In the genomic region with DNA sequence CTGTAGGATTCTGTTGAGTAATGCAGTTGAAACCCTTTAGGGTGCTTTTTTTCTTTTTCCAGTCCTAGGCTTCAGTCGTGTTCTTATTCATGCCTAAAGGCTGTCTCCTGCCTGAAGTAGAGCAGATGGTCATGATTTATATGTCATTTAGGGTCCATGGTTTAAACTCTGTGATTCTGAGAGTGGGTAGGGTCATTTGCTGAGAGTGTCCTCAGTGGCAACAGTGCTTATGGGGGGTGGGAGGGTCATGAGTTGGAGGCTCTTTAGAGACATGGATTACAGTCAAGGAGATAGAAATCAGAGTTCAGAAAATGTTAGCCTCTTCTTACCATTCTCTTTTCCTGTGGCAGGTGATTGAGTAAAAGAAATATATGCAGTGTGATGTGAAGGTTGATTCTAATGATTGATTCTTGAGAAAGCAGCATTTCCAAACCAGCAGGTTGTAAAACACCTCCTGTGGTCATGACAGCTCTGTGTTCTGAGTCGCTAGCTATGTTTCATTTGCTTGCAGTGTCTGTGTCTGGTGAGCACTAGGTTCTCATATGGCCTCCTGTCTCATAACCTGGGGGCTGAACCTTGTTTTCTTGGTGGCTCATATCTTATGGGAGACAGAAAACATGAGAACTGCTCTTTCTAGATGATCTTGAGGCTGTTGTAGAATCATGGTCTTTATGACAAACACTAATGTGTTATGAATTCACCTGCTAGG, we compare ENCODE assay signal across 1 cellular context.
TF ChIP-seq lines count a peak whose summit lies in the region.

No MANE protein-coding gene starts in this region.

TF ChIP-seq in GM23338, 12 proteins besides CTCF, POLR2A, EP300 and RAD21 (continued from another document):
- TF ChIP-seq, protein P1, sequence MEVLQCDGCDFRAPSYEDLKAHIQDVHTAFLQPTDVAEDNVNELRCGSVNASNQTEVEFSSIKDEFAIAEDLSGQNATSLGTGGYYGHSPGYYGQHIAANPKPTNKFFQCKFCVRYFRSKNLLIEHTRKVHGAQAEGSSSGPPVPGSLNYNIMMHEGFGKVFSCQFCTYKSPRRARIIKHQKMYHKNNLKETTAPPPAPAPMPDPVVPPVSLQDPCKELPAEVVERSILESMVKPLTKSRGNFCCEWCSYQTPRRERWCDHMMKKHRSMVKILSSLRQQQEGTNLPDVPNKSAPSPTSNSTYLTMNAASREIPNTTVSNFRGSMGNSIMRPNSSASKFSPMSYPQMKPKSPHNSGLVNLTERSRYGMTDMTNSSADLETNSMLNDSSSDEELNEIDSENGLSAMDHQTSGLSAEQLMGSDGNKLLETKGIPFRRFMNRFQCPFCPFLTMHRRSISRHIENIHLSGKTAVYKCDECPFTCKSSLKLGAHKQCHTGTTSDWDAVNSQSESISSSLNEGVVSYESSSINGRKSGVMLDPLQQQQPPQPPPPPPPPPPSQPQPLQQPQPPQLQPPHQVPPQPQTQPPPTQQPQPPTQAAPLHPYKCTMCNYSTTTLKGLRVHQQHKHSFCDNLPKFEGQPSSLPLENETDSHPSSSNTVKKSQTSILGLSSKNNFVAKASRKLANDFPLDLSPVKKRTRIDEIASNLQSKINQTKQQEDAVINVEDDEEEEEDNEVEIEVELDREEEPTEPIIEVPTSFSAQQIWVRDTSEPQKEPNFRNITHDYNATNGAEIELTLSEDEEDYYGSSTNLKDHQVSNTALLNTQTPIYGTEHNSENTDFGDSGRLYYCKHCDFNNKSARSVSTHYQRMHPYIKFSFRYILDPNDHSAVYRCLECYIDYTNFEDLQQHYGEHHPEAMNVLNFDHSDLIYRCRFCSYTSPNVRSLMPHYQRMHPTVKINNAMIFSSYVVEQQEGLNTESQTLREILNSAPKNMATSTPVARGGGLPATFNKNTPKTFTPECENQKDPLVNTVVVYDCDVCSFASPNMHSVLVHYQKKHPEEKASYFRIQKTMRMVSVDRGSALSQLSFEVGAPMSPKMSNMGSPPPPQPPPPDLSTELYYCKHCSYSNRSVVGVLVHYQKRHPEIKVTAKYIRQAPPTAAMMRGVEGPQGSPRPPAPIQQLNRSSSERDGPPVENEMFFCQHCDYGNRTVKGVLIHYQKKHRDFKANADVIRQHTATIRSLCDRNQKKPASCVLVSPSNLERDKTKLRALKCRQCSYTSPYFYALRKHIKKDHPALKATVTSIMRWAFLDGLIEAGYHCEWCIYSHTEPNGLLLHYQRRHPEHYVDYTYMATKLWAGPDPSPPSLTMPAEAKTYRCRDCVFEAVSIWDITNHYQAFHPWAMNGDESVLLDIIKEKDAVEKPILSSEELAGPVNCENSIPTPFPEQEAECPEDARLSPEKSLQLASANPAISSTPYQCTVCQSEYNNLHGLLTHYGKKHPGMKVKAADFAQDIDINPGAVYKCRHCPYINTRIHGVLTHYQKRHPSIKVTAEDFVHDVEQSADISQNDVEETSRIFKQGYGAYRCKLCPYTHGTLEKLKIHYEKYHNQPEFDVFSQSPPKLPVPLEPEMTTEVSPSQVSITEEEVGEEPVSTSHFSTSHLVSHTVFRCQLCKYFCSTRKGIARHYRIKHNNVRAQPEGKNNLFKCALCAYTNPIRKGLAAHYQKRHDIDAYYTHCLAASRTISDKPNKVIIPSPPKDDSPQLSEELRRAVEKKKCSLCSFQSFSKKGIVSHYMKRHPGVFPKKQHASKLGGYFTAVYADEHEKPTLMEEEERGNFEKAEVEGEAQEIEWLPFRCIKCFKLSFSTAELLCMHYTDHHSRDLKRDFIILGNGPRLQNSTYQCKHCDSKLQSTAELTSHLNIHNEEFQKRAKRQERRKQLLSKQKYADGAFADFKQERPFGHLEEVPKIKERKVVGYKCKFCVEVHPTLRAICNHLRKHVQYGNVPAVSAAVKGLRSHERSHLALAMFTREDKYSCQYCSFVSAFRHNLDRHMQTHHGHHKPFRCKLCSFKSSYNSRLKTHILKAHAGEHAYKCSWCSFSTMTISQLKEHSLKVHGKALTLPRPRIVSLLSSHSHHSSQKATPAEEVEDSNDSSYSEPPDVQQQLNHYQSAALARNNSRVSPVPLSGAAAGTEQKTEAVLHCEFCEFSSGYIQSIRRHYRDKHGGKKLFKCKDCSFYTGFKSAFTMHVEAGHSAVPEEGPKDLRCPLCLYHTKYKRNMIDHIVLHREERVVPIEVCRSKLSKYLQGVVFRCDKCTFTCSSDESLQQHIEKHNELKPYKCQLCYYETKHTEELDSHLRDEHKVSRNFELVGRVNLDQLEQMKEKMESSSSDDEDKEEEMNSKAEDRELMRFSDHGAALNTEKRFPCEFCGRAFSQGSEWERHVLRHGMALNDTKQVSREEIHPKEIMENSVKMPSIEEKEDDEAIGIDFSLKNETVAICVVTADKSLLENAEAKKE (CRISPR knock-in tag; IDR thresholded peaks at IDR 0.05): no peak
TF ChIP-seq in GM23338: peak in this region for 0.
